ENCODE assay signal across 8 cellular contexts in genomic region chr18:74951165-74951760, GRCh38.
DNase-seq lines count a peak whose midpoint lies in the region; ATAC-seq and TF ChIP-seq lines count a peak whose summit lies in the region.

No MANE protein-coding gene starts in this region.

- no peaks in the 10 kb centered on the region for H3K36me3 ChIP-seq in OCI-LY3 (replicated peaks; ENCODE audit: low read depth, low read length)
- no peaks in the 10 kb centered on the region for H3K36me3 ChIP-seq in testis (ENCODE audit: low read depth, missing control alignments)

- H2AFZ ChIP-seq in OCI-LY3 (ENCODE audit: low read depth, low read length): no peak overlapping the region

- H3K79me2 ChIP-seq in OCI-LY3 (ENCODE audit: low read length): no peaks in the 10 kb centered on the region

- peak overlapping the region; percentile 0; the same call in 1 of the 2 replicates for H3K4me3 ChIP-seq in OCI-LY3 (ENCODE audit: low read length)
- H3K4me3 ChIP-seq in fibroblast of the aortic adventitia (ENCODE audit: low read depth, low read length): no peak overlapping the region
- H3K4me3 ChIP-seq in testis: no peak overlapping the region

- no peak for TF ChIP-seq POLR2A in testis (IDR thresholded peaks at IDR 0.05)

- no peaks in the 10 kb centered on the region for H4K20me1 ChIP-seq in OCI-LY3 (ENCODE audit: insufficient read depth, low read length)

- peaks cover 16% of the 10 kb centered on the region for H3K4me1 ChIP-seq in OCI-LY3 (ENCODE audit: low read length)
- no peaks in the 10 kb centered on the region for H3K4me1 ChIP-seq in testis

- 36 to 50% methylated on average over 4 of the region's 4 CpGs for WGBS in testis, 2 donors

- intact Hi-C loops in testis (cut with DNase I; ENCODE audit: low total_unique reads): no loop called here

- no peaks in the 10 kb centered on the region for H3K9me3 ChIP-seq in OCI-LY3 (ENCODE audit: insufficient read depth, low read length)
- H3K9me3 ChIP-seq in testis: no peaks in the 10 kb centered on the region

- DNase-seq in Caki2 (ENCODE audit: low read depth): peak; percentile 79
- DNase-seq in fibroblast of the aortic adventitia (ENCODE audit: low read depth): peak; percentile 97
- DNase-seq in testis: peak; percentile 62
- no peak for DNase-seq in NK-92 (lab: John Stamatoyannopoulos, UW; ENCODE audit: unreplicated experiment)

- no peak overlapping the region for H3K27ac ChIP-seq in OCI-LY3 (ENCODE audit: low read length)
- H3K27ac ChIP-seq in testis: peak overlapping the region in 1 of 2 donors; percentile 32

- in situ Hi-C loops in Caki2 (cut with HindIII; ENCODE audit: low pct_unique_long_range_greater_than_20kb, low sequenced_read_pairs): no loop called here

- peak overlapping the region; percentile 23 for H3K4me2 ChIP-seq in OCI-LY3 (ENCODE audit: low read length)

- TF ChIP-seq CTCF in OCI-LY3 (IDR thresholded peaks at IDR 0.05; ENCODE audit: low read depth, low read length): no peak
- TF ChIP-seq CTCF in fibroblast of the aortic adventitia (IDR thresholded peaks at IDR 0.05; ENCODE audit: insufficient read depth, low read length): no peak
- TF ChIP-seq CTCF in testis (IDR thresholded peaks at IDR 0.05): no peak

- ATAC-seq in GM21423 (IDR thresholded peaks at IDR 0.05; ENCODE audit: unreplicated experiment) (peak; percentile 63), HG03159 (IDR thresholded peaks at IDR 0.05; ENCODE audit: unreplicated experiment) (no peak), HG03175 (IDR thresholded peaks at IDR 0.05; ENCODE audit: unreplicated experiment) (no peak)

- H3K27me3 ChIP-seq in OCI-LY3 (ENCODE audit: low read depth, low read length): no peaks in the 10 kb centered on the region
- H3K27me3 ChIP-seq in testis: no peaks in the 10 kb centered on the region

- no peak overlapping the region for H3K9ac ChIP-seq in OCI-LY3 (ENCODE audit: low read length)
